In genomic region chr2:176752295-176752694, GRCh38 we compare ENCODE assay signal across 23 cellular contexts.
"Had no signal": no experiment of that assay in that cellular context is flagged by ENCODE, and none has a peak within 500 bp of the region (broad histone marks: within the 10 kb centered on the region; RNA-seq: fewer than 3 reads in every experiment).

No MANE protein-coding gene starts in this region.

- H3K4me3 ChIP-seq: left ventricle myocardium inferior, lung, mucosa of descending colon, ovary, prostate gland, skin epidermis, stomach, testis, thyroid gland, transverse colon, upper lobe of left lung had no signal

- DNase-seq: islet precursor cell; left ventricle myocardium inferior; mesendoderm; mucosa of descending colon; naive thymus-derived CD4-positive, alpha-beta T cell; ovary; posterior cingulate gyrus; retina; right cardiac atrium; stimulated activated CD4-positive, alpha-beta T cell treated with anti-CD3 and anti-CD28 coated beads, Interleukin-12 subunit alpha, Interleukin-12 subunit beta, amount 100 ng/mL, for 4 hours; stimulated activated CD4-positive, alpha-beta T cell treated with anti-CD3 and anti-CD28 coated beads, Interleukin-15, amount 100 ng/mL, for 24 hours; stimulated activated CD4-positive, alpha-beta T cell treated with anti-CD3 and anti-CD28 coated beads, Interleukin-2, amount 100 ng/mL, for 24 hours; stimulated activated CD4-positive, alpha-beta T cell treated with anti-CD3 and anti-CD28 coated beads, Interleukin-4, amount 100 ng/mL, for 1 hour; stimulated activated naive B cell treated with anti-CD40 and anti-IgM and Interleukin-4, amounts not matched to agents 10 μg/mL and 1 μg/mL and 100 μg/mL, for 72 hours; stimulated activated naive CD8-positive, alpha-beta T cell treated with anti-CD3 and anti-CD28 coated beads, Interleukin-15, Interleukin-2, amounts not matched to agents 100 U/mL and 50 U/mL, for 24 hours; stomach; testis; thyroid gland; transverse colon; upper lobe of left lung had no signal

- H3K27me3 ChIP-seq: ovary, testis, thyroid gland, transverse colon, upper lobe of left lung had no signal

- H3K36me3 ChIP-seq: left ventricle myocardium inferior, ovary, prostate gland, stomach, thyroid gland, transverse colon, upper lobe of left lung had no signal

- H3K4me1 ChIP-seq: prostate gland, stomach, testis, transverse colon, upper lobe of left lung had no signal

- H3K9me3 ChIP-seq: left ventricle myocardium inferior, mucosa of descending colon, ovary, prostate gland, stomach, testis, thyroid gland, transverse colon, upper lobe of left lung had no signal

- H3K27ac ChIP-seq: left ventricle myocardium inferior, ovary, prostate gland, skin epidermis, stomach, testis, thyroid gland, transverse colon, upper lobe of left lung had no signal
